Comparison of ENCODE assay signal across 14 cellular contexts in the genomic region with DNA sequence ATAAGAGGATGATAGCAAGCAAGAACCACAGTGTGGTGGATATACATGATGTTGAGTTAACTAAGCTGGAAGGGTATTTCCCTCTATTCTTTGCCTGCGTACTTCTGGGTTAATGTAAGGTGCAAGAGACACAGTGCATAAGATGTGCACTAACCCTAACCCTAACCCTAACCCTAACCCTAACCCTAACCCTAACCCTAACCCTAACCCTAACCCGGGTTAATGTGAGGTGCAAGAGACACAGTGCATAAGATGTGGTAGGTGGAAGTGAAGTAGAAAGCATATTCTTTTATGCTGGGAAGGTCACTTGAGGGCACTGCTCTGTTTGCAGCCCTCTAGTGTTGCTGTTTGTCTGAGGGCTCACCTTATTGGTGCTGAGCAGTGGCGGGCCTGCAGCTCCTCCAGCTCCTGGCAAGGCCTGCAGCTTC.
A peak's percentile ranks its signal among the peaks of the same experiment; 100 is the strongest.
DNase-seq lines count a peak whose midpoint lies in the region; ATAC-seq lines count a peak whose summit lies in the region.
"Had no signal": no experiment of that assay in that cellular context is flagged by ENCODE, and none has a peak within 500 bp of the region (broad histone marks: within the 10 kb centered on the region; RNA-seq: fewer than 3 reads in every experiment).

No MANE protein-coding gene starts in this region.

- no peaks in the 10 kb centered on the region for H3K27me3 Mint-ChIP-seq in activated T-cell treated with anti-CD3 and anti-CD28 coated beads, Interleukin-2, amount 50 U/mL, for 72 hours (ENCODE audit: low read depth)
- H3K27me3 Mint-ChIP-seq in activated T-helper 17 cell treated with anti-CD3 and anti-CD28 coated beads, Interleukin-2, amount 50 U/mL, for 72 hours: no peaks in the 10 kb centered on the region

- peak; percentile 6 to 27 for DNase-seq in activated T-cell treated with anti-CD3 and anti-CD28 coated beads, Interleukin-2, amount 50 U/mL, for 72 hours
- no peak for DNase-seq in activated T-cell treated with anti-CD3 and anti-CD28 coated beads, Interleukin-2, amount 50 U/mL, for 1 hour
- DNase-seq in stimulated activated CD8-positive, alpha-beta memory T cell treated with anti-CD3 and anti-CD28 coated beads, Interleukin-4, amount 100 ng/mL, for 48 hours: peak; percentile 29
- no peak for DNase-seq in NCI-H2171 (lab: John Stamatoyannopoulos, UW)
- no peak for DNase-seq in NCI-H2196 (lab: John Stamatoyannopoulos, UW; ENCODE audit: unreplicated experiment)
- DNase-seq: activated CD8-positive, alpha-beta memory T cell treated with anti-CD3 and anti-CD28 coated beads, Interleukin-2, amount 50 U/mL, for 4 hours; EL; NCI-H1436 treated with DMSO at 0.1 percent for 48 hours; nephron progenitor cell; spleen; SW 1271 had no signal

- H3K4me3 Mint-ChIP-seq in activated T-cell treated with anti-CD3 and anti-CD28 coated beads, Interleukin-2, amount 50 U/mL, for 72 hours: peak overlapping the region in 1 of 2 donors; percentile 22
- H3K4me3 Mint-ChIP-seq in activated T-helper 17 cell treated with anti-CD3 and anti-CD28 coated beads, Interleukin-2, amount 50 U/mL, for 72 hours: peak overlapping the region; percentile 45
- H3K4me3 Mint-ChIP-seq: nephron progenitor cell had no signal

- H3K27ac Mint-ChIP-seq in activated T-cell treated with anti-CD3 and anti-CD28 coated beads, Interleukin-2, amount 50 U/mL, for 72 hours: peak overlapping the region; percentile 28
- H3K27ac Mint-ChIP-seq in activated T-helper 17 cell treated with anti-CD3 and anti-CD28 coated beads, Interleukin-2, amount 50 U/mL, for 72 hours: peak overlapping the region; percentile 66
- H3K27ac Mint-ChIP-seq: nephron progenitor cell had no signal

- H3K4me1 Mint-ChIP-seq in activated T-cell treated with anti-CD3 and anti-CD28 coated beads, Interleukin-2, amount 50 U/mL, for 72 hours (ENCODE audit: low read depth): peaks cover 40% of the 10 kb centered on the region
- H3K4me1 Mint-ChIP-seq in activated T-helper 17 cell treated with anti-CD3 and anti-CD28 coated beads, Interleukin-2, amount 50 U/mL, for 72 hours: peaks cover 17% of the 10 kb centered on the region

- ATAC-seq in activated T-cell treated with anti-CD3 and anti-CD28 coated beads, Interleukin-2, amount 50 U/mL, for 72 hours (replicated peaks in 1 of 2): peak; percentile 98 to 99
- peak; percentile 76 for ATAC-seq in HG02870 (IDR thresholded peaks at IDR 0.05; ENCODE audit: unreplicated experiment)
- ATAC-seq in activated T-helper 17 cell treated with anti-CD3 and anti-CD28 coated beads, Interleukin-2, amount 50 U/mL, for 72 hours (replicated peaks): peak; percentile 95
- no peak for ATAC-seq in HG03196 (IDR thresholded peaks at IDR 0.05; ENCODE audit: unreplicated experiment)

- H3K9me3 Mint-ChIP-seq in activated T-cell treated with anti-CD3 and anti-CD28 coated beads, Interleukin-2, amount 50 U/mL, for 72 hours: peaks cover 0 to 1% of the 10 kb centered on the region in 2 donors
- no peaks in the 10 kb centered on the region for H3K9me3 Mint-ChIP-seq in activated T-helper 17 cell treated with anti-CD3 and anti-CD28 coated beads, Interleukin-2, amount 50 U/mL, for 72 hours
- H3K9me3 Mint-ChIP-seq: nephron progenitor cell had no signal

- H3K36me3 Mint-ChIP-seq in activated T-cell treated with anti-CD3 and anti-CD28 coated beads, Interleukin-2, amount 50 U/mL, for 72 hours (ENCODE audit: insufficient read depth in 2 of 2): peaks cover 0 to 3% of the 10 kb centered on the region in 2 donors
- H3K36me3 Mint-ChIP-seq in activated T-helper 17 cell treated with anti-CD3 and anti-CD28 coated beads, Interleukin-2, amount 50 U/mL, for 72 hours (ENCODE audit: low read depth): no peaks in the 10 kb centered on the region

Comparison
In these comparisons a context has a peak if more than half of its experiments do, and no peak if none do; other contexts are left out.
1. DNase-seq: peak in activated T-cell treated with anti-CD3 and anti-CD28 coated beads, Interleukin-2, amount 50 U/mL, for 72 hours (2 of 2) and stimulated activated CD8-positive, alpha-beta memory T cell treated with anti-CD3 and anti-CD28 coated beads, Interleukin-4, amount 100 ng/mL, for 48 hours (single experiment); none in activated T-cell treated with anti-CD3 and anti-CD28 coated beads, Interleukin-2, amount 50 U/mL, for 1 hour (single experiment), NCI-H2171 (single experiment) and NCI-H2196 (single experiment).